ENCODE assay signal across 8 cellular contexts in the genomic region with DNA sequence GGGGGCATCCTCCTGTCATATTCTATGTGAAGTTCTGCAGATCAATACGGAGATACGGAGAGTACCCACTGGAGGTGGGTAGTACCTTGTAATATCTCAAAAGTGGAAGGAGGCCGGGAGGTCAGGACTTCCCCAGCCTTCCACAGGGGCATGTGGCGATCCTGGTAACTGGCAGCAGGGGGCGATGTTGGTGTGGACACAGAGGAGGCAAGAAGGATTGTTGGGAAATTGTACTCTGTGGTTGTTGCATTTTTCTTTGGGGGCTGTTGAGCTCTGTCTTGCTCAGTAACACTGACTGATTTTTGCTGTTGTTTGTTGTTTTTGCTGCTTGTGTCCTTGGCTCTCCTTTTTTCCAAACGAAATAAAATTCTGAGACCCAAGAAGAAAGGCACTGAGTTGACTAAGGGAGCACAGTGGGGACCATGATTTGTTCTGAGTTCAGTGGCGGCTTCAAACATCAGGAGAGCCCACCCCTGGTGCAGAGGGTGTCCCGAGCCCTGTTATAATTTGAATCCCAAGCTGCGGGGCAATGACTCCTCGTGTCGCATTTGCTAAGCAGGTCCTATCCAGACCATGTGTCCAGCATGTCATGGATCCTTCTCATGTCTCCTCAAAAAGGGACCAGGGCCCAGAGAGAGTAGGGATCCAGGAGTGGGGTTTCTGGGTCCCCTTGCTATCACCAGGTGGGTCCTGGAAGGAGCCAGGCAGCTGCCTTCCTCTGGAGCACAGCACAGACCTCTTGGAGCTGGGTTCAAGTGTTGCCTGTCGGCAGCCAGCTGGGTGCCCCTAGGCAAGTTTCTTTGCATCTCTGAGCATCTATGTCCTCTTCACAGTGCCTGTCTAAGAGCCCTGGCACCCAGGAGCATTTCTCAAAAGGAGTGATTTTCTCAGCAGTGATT. TPM values are rescaled to one million over a fixed set of nuclear protein-coding genes. Genes with fewer than 3 reads are reported as not detected.
DNase-seq lines count a peak whose midpoint lies in the region; ATAC-seq, FAIRE-seq and TF ChIP-seq lines count a peak whose summit lies in the region.

No MANE protein-coding gene starts in this region.

- peaks cover 0 to 6% of the 10 kb centered on the region in 2 donors for H3K4me1 Mint-ChIP-seq in natural killer cell

- DNase-seq in NCI-H524 (lab: John Stamatoyannopoulos, UW) (peak; percentile 28 to 44), NCI-H524 treated with DMSO at 0.1 percent for 48 hours (lab: John Stamatoyannopoulos, UW) (no peak), NOMO-1 (lab: John Stamatoyannopoulos, UW; ENCODE audit: unreplicated experiment in 2 of 2) (peak; percentile 76 to 79), endothelial cell of umbilical vein (ENCODE audit: low read depth, low spot score) (peak; percentile 57), natural killer cell (peak; percentile 55), thoracic aorta (ENCODE audit: low spot score) (no peak)
- DNase-seq in activated CD8-positive, alpha-beta memory T cell treated with anti-CD3 and anti-CD28 coated beads for 1 hour (ENCODE audit: extremely low read depth in 1 of 2, low read depth in 1 of 2): peak; percentile 10 to 36

- H3K4me3 ChIP-seq in endothelial cell of umbilical vein (replicated peaks in 1 of 3; ENCODE audit: insufficient read depth in 1 of 3, low read depth in 1 of 3, low read length in 3 of 3) (no peak overlapping the region), thoracic aorta (no peak overlapping the region)

- no peak overlapping the region for H3K4me2 ChIP-seq in endothelial cell of umbilical vein (ENCODE audit: insufficient read depth, low read length)

- H3K4me1 ChIP-seq in endothelial cell of umbilical vein (ENCODE audit: control insufficient read depth, extremely low read depth, insufficient read depth, low read length): no peaks in the 10 kb centered on the region
- H3K4me1 ChIP-seq in thoracic aorta (ENCODE audit: control insufficient read depth in 1 of 2, low read depth in 2 of 2): no peaks in the 10 kb centered on the region

- intact Hi-C loops in endothelial cell of umbilical vein (cut with micrococcal nuclease): loop anchor here (1.0 kb wide), 4 partner anchors 65 to 229 kb away; no protein-coding TSS in a partner anchor
- intact Hi-C loops in natural killer cell (cut with micrococcal nuclease): loop anchor here (1.0 kb wide), 1 partner anchor 225 kb away; no protein-coding TSS in a partner anchor

- no peaks in the 10 kb centered on the region for H3K79me2 ChIP-seq in endothelial cell of umbilical vein (ENCODE audit: control insufficient read depth, insufficient read depth, low read length)

- no TSS peak for BruUV-seq in endothelial cell of umbilical vein (replicated peaks; lab: Mats Ljungman, UMichigan)

- H4K20me1 ChIP-seq in endothelial cell of umbilical vein (replicated peaks; ENCODE audit: control insufficient read depth, extremely low read depth, insufficient read depth, low read length): no peaks in the 10 kb centered on the region

- H3K36me3 Mint-ChIP-seq in natural killer cell: no peaks in the 10 kb centered on the region

- H3K27ac ChIP-seq in endothelial cell of umbilical vein (ENCODE audit: insufficient read depth, low read depth, low read length): no peak overlapping the region
- no peak overlapping the region for H3K27ac ChIP-seq in thoracic aorta

- no peaks in the 10 kb centered on the region for H3K9me3 Mint-ChIP-seq in natural killer cell

- ATAC-seq in HG03097 (IDR thresholded peaks at IDR 0.05; ENCODE audit: low FRiP score, unreplicated experiment) (peak; percentile 56), natural killer cell (peak; percentile 70 to 84 (median 70)), thoracic aorta (ENCODE audit: insufficient number of reproducible peaks, low FRiP score, low read depth) (no peak)

- no peak overlapping the region for H3K9ac ChIP-seq in endothelial cell of umbilical vein (replicated peaks; ENCODE audit: extremely low read depth, insufficient read depth, low read length)

- dilution Hi-C loops in endothelial cell of umbilical vein (cut with MboI; ENCODE audit: extremely low pct_ligation_motif_present, low sequenced_read_pairs): no loop called here

- H3K9me3 ChIP-seq in endothelial cell of umbilical vein (replicated peaks; ENCODE audit: control insufficient read depth, insufficient read depth, low read length) (no peaks in the 10 kb centered on the region), thoracic aorta (no peaks in the 10 kb centered on the region)

- peaks cover 7 to 30% of the 10 kb centered on the region in 2 donors for H3K27me3 Mint-ChIP-seq in natural killer cell (ENCODE audit: low read depth in 2 of 2)

- no peaks in the 10 kb centered on the region for H3K9me1 ChIP-seq in endothelial cell of umbilical vein (replicated peaks; ENCODE audit: control insufficient read depth, extremely low read depth, insufficient read depth, low read length)

- no peak overlapping the region for H3K4me3 Mint-ChIP-seq in natural killer cell

- no peak for TF ChIP-seq POLR2A in endothelial cell of umbilical vein (IDR thresholded peaks at IDR 0.05; ENCODE audit: low read depth, low read length)

- CTCF ChIA-PET in endothelial cell of umbilical vein (lab: Charles Lee): interaction anchor here (0.6 to 6.1 kb wide), 40 partner anchors 9 to 611 kb away, joined by 3 to 121 read pairs (median 4); partner anchors contain the start of gene ACBD6

- no peak overlapping the region for H3K27ac Mint-ChIP-seq in natural killer cell

- H3K27me3 ChIP-seq in endothelial cell of umbilical vein (ENCODE audit: control insufficient read depth in 2 of 2, insufficient read depth in 2 of 2, low read length in 2 of 2) (no peaks in the 10 kb centered on the region), thoracic aorta (replicated peaks; ENCODE audit: insufficient read depth) (no peaks in the 10 kb centered on the region)

- no peak overlapping the region for H2AFZ ChIP-seq in endothelial cell of umbilical vein (ENCODE audit: low read depth, low read length)

- POLR2A ChIA-PET in endothelial cell of umbilical vein (lab: Charles Lee): no interaction called here

- peak; percentile 89 for FAIRE-seq in endothelial cell of umbilical vein (lab: Jason Lieb, UNC)

- TF ChIP-seq CTCF in endothelial cell of umbilical vein (IDR thresholded peaks at IDR 0.05; ENCODE audit: extremely low read depth in 1 of 2, insufficient read depth in 1 of 2, low read depth in 1 of 2, low read length in 2 of 2) (peak; percentile 86 to 89), natural killer cell (IDR thresholded peaks at IDR 0.05) (peak; percentile 70), thoracic aorta (IDR thresholded peaks at IDR 0.05) (peak; percentile 56)

- H3K36me3 ChIP-seq in endothelial cell of umbilical vein (ENCODE audit: control insufficient read depth in 2 of 2, extremely low read depth in 1 of 2, insufficient read depth in 2 of 2, low read length in 2 of 2) (no peaks in the 10 kb centered on the region), thoracic aorta (no peaks in the 10 kb centered on the region)

TF ChIP-seq in endothelial cell of umbilical vein, 7 proteins besides CTCF, POLR2A, EP300 and RAD21:
- TF ChIP-seq JUN (IDR thresholded peaks at IDR 0.05; ENCODE audit: borderline replicate concordance, insufficient read depth, insufficient read length, low read depth): no peak
- no peak for TF ChIP-seq FOS (IDR thresholded peaks at IDR 0.05; ENCODE audit: borderline replicate concordance, insufficient read depth, low read length)
- no peak for TF ChIP-seq MAX (IDR thresholded peaks at IDR 0.05; ENCODE audit: insufficient read depth, insufficient read length)
- TF ChIP-seq GATA2 (IDR thresholded peaks at IDR 0.05; ENCODE audit: insufficient read depth, insufficient read length, low read depth, low read length): no peak
- TF ChIP-seq EZH2 (IDR thresholded peaks at IDR 0.05; ENCODE audit: borderline replicate concordance, low read depth, low read length, severe bottlenecking): no peak
- no peak for TF ChIP-seq MYC (IDR thresholded peaks at IDR 0.05; ENCODE audit: low read depth, low read length)
- TF ChIP-seq POLR2AphosphoS5 (IDR thresholded peaks at IDR 0.05; ENCODE audit: insufficient read depth, low read depth, low read length): no peak

RNA-seq across cellular contexts. Expression of gene LHX4, which starts 22.8 kb away (rescaled TPM):
- not detected in 2 replicates for total RNA-seq in endothelial cell of umbilical vein
- polyA plus RNA-seq in endothelial cell of umbilical vein: not detected in 2 replicates
- polyA plus RNA-seq in endothelial cell of umbilical vein (2011; cell fraction: cytosol; rRNA removed): 0.01 TPM in 1 of 2 replicates, not detected in the other
- polyA plus RNA-seq in endothelial cell of umbilical vein (2011; cell fraction: nucleus; rRNA removed): 0.03 and 0.10 TPM in 2 replicates
- 0.60 and 1.3 TPM in 2 replicates for polyA plus RNA-seq in endothelial cell of umbilical vein (2012)
- polyA minus RNA-seq in endothelial cell of umbilical vein: not detected in 2 replicates
- polyA minus RNA-seq in endothelial cell of umbilical vein (2011; cell fraction: cytosol; rRNA and poly(A)+ RNA removed): 1.2 TPM
- not detected in 2 replicates for polyA minus RNA-seq in endothelial cell of umbilical vein (2011; cell fraction: nucleus; rRNA and poly(A)+ RNA removed)
- total RNA-seq in natural killer cell: under 1 TPM in 1 of 3 donors, not detected in 2; 0.08 TPM
- not detected for total RNA-seq in thoracic aorta

Comparison
In these comparisons a context has a peak if more than half of its experiments do, and no peak if none do; other contexts are left out.
1. DNase-seq: peak in NCI-H524 (2 of 2), NOMO-1 (2 of 2), activated CD8-positive, alpha-beta memory T cell treated with anti-CD3 and anti-CD28 coated beads for 1 hour (2 of 2), endothelial cell of umbilical vein (single experiment) and natural killer cell (single experiment); none in NCI-H524 treated with DMSO at 0.1 percent for 48 hours (single experiment) and thoracic aorta (single experiment).
2. Peak in every context shown above with its lines, with median percentiles within 50 percentile points of each other: CTCF ChIP-seq.